In genomic region chr19:10603873-10604459, GRCh38 we compare ENCODE assay signal across 8 cellular contexts. TPM values are rescaled to one million over a fixed set of nuclear protein-coding genes. Genes with fewer than 3 reads are reported as not detected.
DNase-seq lines count a peak whose midpoint lies in the region; ATAC-seq and TF ChIP-seq lines count a peak whose summit lies in the region.

No MANE protein-coding gene starts in this region.

- H3K4me1 Mint-ChIP-seq in central memory CD8-positive, alpha-beta T cell = peaks cover 20% of the 10 kb centered on the region

- H3K9ac ChIP-seq in SU-DHL-6 (ENCODE audit: low read length) = peak overlapping the region; percentile 82

- peak overlapping the region; percentile 88 for H3K27ac ChIP-seq in SU-DHL-6 (ENCODE audit: low read depth, low read length)

- CTCF ChIA-PET in AG04449 (lab: Yijun Ruan, JAX) = interaction anchor here (1.1 to 3.4 kb wide), 5 partner anchors 8 to 96 kb away, joined by 3 to 21 read pairs (median 6); no protein-coding TSS in a partner anchor

- H3K27me3 ChIP-seq in SU-DHL-6 (ENCODE audit: low read length) = no peaks in the 10 kb centered on the region

- no peaks in the 10 kb centered on the region for H3K36me3 ChIP-seq in SU-DHL-6 (ENCODE audit: low read length)

- peak overlapping the region; percentile 74 for H3K4me2 ChIP-seq in SU-DHL-6 (ENCODE audit: low read depth, low read length, poor library complexity, severe bottlenecking)

- no peaks in the 10 kb centered on the region for H3K9me3 Mint-ChIP-seq in central memory CD8-positive, alpha-beta T cell

- H3K4me3 ChIP-seq in AG04449 (ENCODE audit: low read depth, low read length) = peak overlapping the region; percentile 20; the same call in 1 of the 2 replicates
- peak overlapping the region; percentile 91 for H3K4me3 ChIP-seq in SU-DHL-6 (ENCODE audit: insufficient read depth, low read length, poor library complexity, severe bottlenecking)

- peaks cover 4% of the 10 kb centered on the region; the same call in 1 of the 2 replicates for H3K79me2 ChIP-seq in SU-DHL-6 (ENCODE audit: insufficient read depth, low read length)

- H3K9me3 ChIP-seq in SU-DHL-6 (ENCODE audit: insufficient read depth, low read length) = no peaks in the 10 kb centered on the region

- no peaks in the 10 kb centered on the region for H3K9me2 ChIP-seq in SU-DHL-6 (replicated peaks; ENCODE audit: insufficient read depth, low read length)

- H3K27ac Mint-ChIP-seq in central memory CD8-positive, alpha-beta T cell (ENCODE audit: low read depth) = peak overlapping the region; percentile 99

- no peak overlapping the region for H2AFZ ChIP-seq in SU-DHL-6 (ENCODE audit: low read depth, low read length, severe bottlenecking)

- H3K36me3 Mint-ChIP-seq in central memory CD8-positive, alpha-beta T cell (ENCODE audit: insufficient read depth) = peaks cover 31% of the 10 kb centered on the region

- ATAC-seq in GM21619 (IDR thresholded peaks at IDR 0.05; ENCODE audit: unreplicated experiment) = peak; percentile 13
- peak; percentile 54 for ATAC-seq in central memory CD8-positive, alpha-beta T cell (replicated peaks; ENCODE audit: extremely low read depth, poor library complexity, severe bottlenecking)
- no peak for ATAC-seq in HG02763 (IDR thresholded peaks at IDR 0.05; ENCODE audit: unreplicated experiment)
- no peak for ATAC-seq in HG02884 (IDR thresholded peaks at IDR 0.05; ENCODE audit: unreplicated experiment)

- peak overlapping the region; percentile 99 for H3K4me3 Mint-ChIP-seq in central memory CD8-positive, alpha-beta T cell

- no peaks in the 10 kb centered on the region for H4K20me1 ChIP-seq in SU-DHL-6 (ENCODE audit: low read depth, low read length)

- DNase-seq in AG04449 (ENCODE audit: low read depth, low spot score) (no peak), myocyte (ENCODE audit: low read depth) (peak; percentile 17), COR-L47 (lab: John Stamatoyannopoulos, UW) (no peak)
- peak in 1 of 2 donors; percentile 52 for DNase-seq in central memory CD8-positive, alpha-beta T cell (ENCODE audit: low spot score in 2 of 2)

- TF ChIP-seq CTCF in AG04449 (IDR thresholded peaks at IDR 0.05; ENCODE audit: insufficient read depth, low read length, missing control alignments) = no peak
- no peak for TF ChIP-seq CTCF in SU-DHL-6 (IDR thresholded peaks at IDR 0.05; ENCODE audit: insufficient read depth, low read length, poor library complexity, severe bottlenecking)

- H3F3A ChIP-seq in SU-DHL-6 (ENCODE audit: insufficient read depth) = peaks cover 16% of the 10 kb centered on the region

- POLR2A ChIA-PET in AG04449 (lab: Yijun Ruan, JAX) = no interaction called here

- no peaks in the 10 kb centered on the region for H3K27me3 Mint-ChIP-seq in central memory CD8-positive, alpha-beta T cell

RNA-seq across cellular contexts. Expression of gene AP1M2, which starts 16.9 kb away (rescaled TPM):
- 1.6 TPM in 1 of 2 replicates, not detected in the other for total RNA-seq in myocyte
- 1.6 TPM for polyA plus RNA-seq in myocyte (2012)

RNA-seq across cellular contexts. Expression of gene SLC44A2, which starts 21.4 kb away (rescaled TPM):
- 81.9 and 100 TPM in 2 replicates for total RNA-seq in myocyte
- 231 TPM for polyA plus RNA-seq in myocyte (2012)

RNA-seq across cellular contexts. Expression of gene CDKN2D, which starts 35.2 kb away (rescaled TPM):
- total RNA-seq in myocyte = 10.2 and 16.5 TPM in 2 replicates
- 11.9 TPM for polyA plus RNA-seq in myocyte (2012)

RNA-seq across cellular contexts. Expression of gene KRI1, which starts 38.2 kb away (rescaled TPM):
- total RNA-seq in myocyte = 13.9 and 22.1 TPM in 2 replicates
- 19.5 TPM for polyA plus RNA-seq in myocyte (2012)

RNA-seq across cellular contexts. Expression of gene ILF3, which starts 50.2 kb away (rescaled TPM):
- total RNA-seq in myocyte = 94.6 and 116 TPM in 2 replicates
- 116 TPM for polyA plus RNA-seq in myocyte (2012)

Comparison
In these comparisons a context has a peak if more than half of its experiments do, and no peak if none do; other contexts are left out.
1. ATAC-seq: peak in GM21619 (single experiment) and central memory CD8-positive, alpha-beta T cell (single experiment); none in HG02763 (single experiment) and HG02884 (single experiment).